ENCODE assay signal across 1 cellular context in the genomic region with DNA sequence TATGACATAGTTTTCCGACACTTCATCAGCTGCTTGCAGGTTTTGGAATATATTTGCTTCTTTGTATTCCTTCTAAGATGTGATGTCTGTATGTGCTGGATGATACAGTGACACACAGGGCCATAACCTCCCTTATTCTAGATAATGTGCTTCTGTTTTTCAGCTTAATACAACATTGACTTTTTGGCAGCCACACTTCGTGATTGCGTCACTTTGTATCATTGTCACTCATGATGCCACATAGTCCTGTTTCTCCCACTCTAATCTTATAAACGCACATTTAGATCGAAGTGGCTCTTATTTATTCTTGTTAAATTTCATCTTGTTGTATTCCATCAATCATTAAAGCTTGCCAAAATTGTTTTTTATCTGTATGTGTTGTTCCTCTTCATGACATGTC.
A peak's percentile ranks its signal among the peaks of the same experiment; 100 is the strongest.
TF ChIP-seq lines count a peak whose summit lies in the region.

No MANE protein-coding gene starts in this region.

TF ChIP-seq in K562, 482 proteins besides CTCF, POLR2A, EP300 and RAD21 (continued from another document):
- TF ChIP-seq, protein P1, sequence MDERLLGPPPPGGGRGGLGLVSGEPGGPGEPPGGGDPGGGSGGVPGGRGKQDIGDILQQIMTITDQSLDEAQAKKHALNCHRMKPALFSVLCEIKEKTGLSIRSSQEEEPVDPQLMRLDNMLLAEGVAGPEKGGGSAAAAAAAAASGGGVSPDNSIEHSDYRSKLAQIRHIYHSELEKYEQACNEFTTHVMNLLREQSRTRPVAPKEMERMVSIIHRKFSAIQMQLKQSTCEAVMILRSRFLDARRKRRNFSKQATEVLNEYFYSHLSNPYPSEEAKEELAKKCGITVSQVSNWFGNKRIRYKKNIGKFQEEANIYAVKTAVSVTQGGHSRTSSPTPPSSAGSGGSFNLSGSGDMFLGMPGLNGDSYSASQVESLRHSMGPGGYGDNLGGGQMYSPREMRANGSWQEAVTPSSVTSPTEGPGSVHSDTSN (CRISPR knock-in tag; IDR thresholded peaks at IDR 0.05; ENCODE audit: low read depth): no peak
- TF ChIP-seq, protein P1 (tag; conservative IDR thresholded peaks at IDR 0.05; ENCODE audit: low read depth): no peak
- no peak for TF ChIP-seq CEBPG (CRISPR knock-in tag; IDR thresholded peaks at IDR 0.05)
- TF ChIP-seq CEBPG (tag; conservative IDR thresholded peaks at IDR 0.05 in 1 of 2, IDR thresholded peaks at IDR 0.05 in 1 of 2): peak; percentile 60 to 74
- no peak for TF ChIP-seq DACH1 (IDR thresholded peaks at IDR 0.05; ENCODE audit: partially characterized antibody)
- TF ChIP-seq, protein P2, sequence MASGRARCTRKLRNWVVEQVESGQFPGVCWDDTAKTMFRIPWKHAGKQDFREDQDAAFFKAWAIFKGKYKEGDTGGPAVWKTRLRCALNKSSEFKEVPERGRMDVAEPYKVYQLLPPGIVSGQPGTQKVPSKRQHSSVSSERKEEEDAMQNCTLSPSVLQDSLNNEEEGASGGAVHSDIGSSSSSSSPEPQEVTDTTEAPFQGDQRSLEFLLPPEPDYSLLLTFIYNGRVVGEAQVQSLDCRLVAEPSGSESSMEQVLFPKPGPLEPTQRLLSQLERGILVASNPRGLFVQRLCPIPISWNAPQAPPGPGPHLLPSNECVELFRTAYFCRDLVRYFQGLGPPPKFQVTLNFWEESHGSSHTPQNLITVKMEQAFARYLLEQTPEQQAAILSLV (tag; IDR thresholded peaks at IDR 0.05): peak; percentile 23; the same call in 1 of the 2 replicates
- no peak for TF ChIP-seq ZZZ3 (IDR thresholded peaks at IDR 0.05)
- no peak for TF ChIP-seq SMARCC2 (IDR thresholded peaks at IDR 0.05; ENCODE audit: low read depth)
- TF ChIP-seq, protein P3, sequence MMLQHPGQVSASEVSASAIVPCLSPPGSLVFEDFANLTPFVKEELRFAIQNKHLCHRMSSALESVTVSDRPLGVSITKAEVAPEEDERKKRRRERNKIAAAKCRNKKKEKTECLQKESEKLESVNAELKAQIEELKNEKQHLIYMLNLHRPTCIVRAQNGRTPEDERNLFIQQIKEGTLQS (IDR thresholded peaks at IDR 0.05): peak; percentile 62
- TF ChIP-seq, protein P3 (CRISPR knock-in tag; conservative IDR thresholded peaks at IDR 0.05): no peak
- TF ChIP-seq, protein P4, sequence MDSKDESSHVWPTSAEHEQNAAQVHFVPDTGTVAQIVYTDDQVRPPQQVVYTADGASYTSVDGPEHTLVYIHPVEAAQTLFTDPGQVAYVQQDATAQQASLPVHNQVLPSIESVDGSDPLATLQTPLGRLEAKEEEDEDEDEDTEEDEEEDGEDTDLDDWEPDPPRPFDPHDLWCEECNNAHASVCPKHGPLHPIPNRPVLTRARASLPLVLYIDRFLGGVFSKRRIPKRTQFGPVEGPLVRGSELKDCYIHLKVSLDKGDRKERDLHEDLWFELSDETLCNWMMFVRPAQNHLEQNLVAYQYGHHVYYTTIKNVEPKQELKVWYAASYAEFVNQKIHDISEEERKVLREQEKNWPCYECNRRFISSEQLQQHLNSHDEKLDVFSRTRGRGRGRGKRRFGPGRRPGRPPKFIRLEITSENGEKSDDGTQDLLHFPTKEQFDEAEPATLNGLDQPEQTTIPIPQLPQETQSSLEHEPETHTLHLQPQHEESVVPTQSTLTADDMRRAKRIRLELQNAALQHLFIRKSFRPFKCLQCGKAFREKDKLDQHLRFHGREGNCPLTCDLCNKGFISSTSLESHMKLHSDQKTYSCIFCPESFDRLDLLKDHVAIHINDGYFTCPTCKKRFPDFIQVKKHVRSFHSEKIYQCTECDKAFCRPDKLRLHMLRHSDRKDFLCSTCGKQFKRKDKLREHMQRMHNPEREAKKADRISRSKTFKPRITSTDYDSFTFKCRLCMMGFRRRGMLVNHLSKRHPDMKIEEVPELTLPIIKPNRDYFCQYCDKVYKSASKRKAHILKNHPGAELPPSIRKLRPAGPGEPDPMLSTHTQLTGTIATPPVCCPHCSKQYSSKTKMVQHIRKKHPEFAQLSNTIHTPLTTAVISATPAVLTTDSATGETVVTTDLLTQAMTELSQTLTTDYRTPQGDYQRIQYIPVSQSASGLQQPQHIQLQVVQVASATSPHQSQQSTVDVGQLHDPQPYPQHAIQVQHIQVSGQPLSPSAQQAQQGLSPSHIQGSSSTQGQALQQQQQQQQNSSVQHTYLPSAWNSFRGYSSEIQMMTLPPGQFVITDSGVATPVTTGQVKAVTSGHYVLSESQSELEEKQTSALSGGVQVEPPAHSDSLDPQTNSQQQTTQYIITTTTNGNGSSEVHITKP (IDR thresholded peaks at IDR 0.05; ENCODE audit: partially characterized antibody): no peak
- TF ChIP-seq POU5F1 (IDR thresholded peaks at IDR 0.05; ENCODE audit: borderline replicate concordance, low read depth, low read length, partially characterized antibody): no peak
